8 cellular contexts compared by ENCODE assay signal in genomic region chr12:98352218-98352811, GRCh38.
DNase-seq lines count a peak whose midpoint lies in the region; ATAC-seq and TF ChIP-seq lines count a peak whose summit lies in the region.

No MANE protein-coding gene starts in this region.

- no peak overlapping the region for H2BK5ac ChIP-seq in mesenchymal stem cell (ENCODE audit: low read depth, low read length, poor library complexity, severe bottlenecking)

- H2BK12ac ChIP-seq in mesenchymal stem cell (ENCODE audit: low read length in 2 of 2), result no peak overlapping the region

- peak in 1 of 2 experiments; percentile 68; a peak in 2 of 4 replicates for TF ChIP-seq EP300 in SK-N-SH (IDR thresholded peaks at IDR 0.05; ENCODE audit: borderline replicate concordance in 1 of 2, low read depth in 1 of 2, low read length in 1 of 2)

- peak; percentile 58 for ATAC-seq in GM18517 (IDR thresholded peaks at IDR 0.05; ENCODE audit: unreplicated experiment)
- peak; percentile 51 for ATAC-seq in HG02759 (IDR thresholded peaks at IDR 0.05; ENCODE audit: unreplicated experiment)
- ATAC-seq in mucosa of descending colon, result no peak

- no peak overlapping the region for H2AK5ac ChIP-seq in mesenchymal stem cell (ENCODE audit: low read length, severe bottlenecking)

- no peaks in the 10 kb centered on the region for H3K36me3 ChIP-seq in SK-N-SH (replicated peaks in 1 of 2; ENCODE audit: control insufficient read depth in 1 of 2, insufficient read depth in 2 of 2, low read length in 1 of 2)
- H3K36me3 ChIP-seq in mesenchymal stem cell (ENCODE audit: control insufficient read depth in 1 of 2, insufficient read depth in 2 of 2, low read depth in 1 of 2, low read length in 2 of 2), result no peaks in the 10 kb centered on the region
- H3K36me3 ChIP-seq in mucosa of descending colon (ENCODE audit: low read depth), result no peaks in the 10 kb centered on the region
- H3K36me3 ChIP-seq in CD8-positive, alpha-beta memory T cell (ENCODE audit: insufficient read depth, low read length), result no peaks in the 10 kb centered on the region

- POLR2A ChIA-PET in SK-N-SH (lab: Yijun Ruan, JAX), result no interaction called here
- POLR2A ChIA-PET in CD8-positive, alpha-beta memory T cell (lab: Charles Lee), result no interaction called here

- H2AFZ ChIP-seq in SK-N-SH (ENCODE audit: low read depth) (peak overlapping the region; percentile 45), mesenchymal stem cell (ENCODE audit: low read depth, low read length) (no peak overlapping the region)

- no peak overlapping the region for H3K23ac ChIP-seq in mesenchymal stem cell (ENCODE audit: low read length in 2 of 2)

- no peak for TF ChIP-seq RAD21 in SK-N-SH (IDR thresholded peaks at IDR 0.05; ENCODE audit: low read length)

- CTCF ChIA-PET in SK-N-SH (lab: Yijun Ruan, JAX), result interaction anchor here (1.2 kb wide), 1 partner anchor 45 kb away, joined by 3 read pairs; no protein-coding TSS in a partner anchor
- CTCF ChIA-PET in CD8-positive, alpha-beta memory T cell (lab: Charles Lee), result no interaction called here

- no peaks in the 10 kb centered on the region for H3K27me3 ChIP-seq in SK-N-SH (ENCODE audit: insufficient read depth)
- peaks cover 0 to 2% of the 10 kb centered on the region in 2 experiments for H3K27me3 ChIP-seq in mesenchymal stem cell (ENCODE audit: control insufficient read depth in 1 of 2, insufficient read depth in 1 of 2, low read length in 2 of 2)
- H3K27me3 ChIP-seq in CD8-positive, alpha-beta memory T cell (ENCODE audit: insufficient read depth, low read length, poor library complexity, severe bottlenecking), result no peaks in the 10 kb centered on the region

- no peak overlapping the region for H3K27ac Mint-ChIP-seq in CD8-positive, alpha-beta memory T cell

- H3F3A ChIP-seq in SK-N-SH (replicated peaks; ENCODE audit: insufficient read depth), result peaks cover 19% of the 10 kb centered on the region

- intact Hi-C loops in mucosa of descending colon (cut with DNase I, micrococcal nuclease), result no loop called here

- H3K4ac ChIP-seq in mesenchymal stem cell (ENCODE audit: low read depth in 1 of 2, low read length in 2 of 2), result no peak overlapping the region

- no peak overlapping the region for H4K91ac ChIP-seq in mesenchymal stem cell (ENCODE audit: low read length)

- no peaks in the 10 kb centered on the region for H3K36me3 Mint-ChIP-seq in CD8-positive, alpha-beta memory T cell

- no peaks in the 10 kb centered on the region for H3K9me2 ChIP-seq in SK-N-SH

- H3K27me3 Mint-ChIP-seq in CD8-positive, alpha-beta memory T cell, result peaks cover 2 to 17% of the 10 kb centered on the region in 2 donors

- H3K4me3 Mint-ChIP-seq in CD8-positive, alpha-beta memory T cell, result no peak overlapping the region

- no peak overlapping the region for H2BK120ac ChIP-seq in mesenchymal stem cell (ENCODE audit: low read depth, low read length)

- no peak overlapping the region for H3K18ac ChIP-seq in mesenchymal stem cell (ENCODE audit: low read depth in 1 of 2, low read length in 2 of 2)

- H4K8ac ChIP-seq in mesenchymal stem cell (ENCODE audit: low read length), result no peak overlapping the region

- no peak overlapping the region; the same call in 1 of the 2 replicates for H3K9ac ChIP-seq in SK-N-SH
- no peak overlapping the region for H3K9ac ChIP-seq in mesenchymal stem cell (ENCODE audit: low read length)

- TF ChIP-seq CTCF in SK-N-SH (IDR thresholded peaks at IDR 0.05), result no peak
- no peak for TF ChIP-seq CTCF in mucosa of descending colon (IDR thresholded peaks at IDR 0.05)

- no peaks in the 10 kb centered on the region for H3K79me1 ChIP-seq in mesenchymal stem cell (replicated peaks; ENCODE audit: low read length, poor library complexity, severe bottlenecking)

- H2BK15ac ChIP-seq in mesenchymal stem cell (ENCODE audit: low read depth, poor library complexity, severe bottlenecking), result no peak overlapping the region

- WGBS in SK-N-SH (ENCODE audit: low lambda C conversion rate), result 33% methylated on average over 4 of the region's 4 CpGs
- WGBS in mesenchymal stem cell, result 29% methylated on average over 4 of the region's 4 CpGs

- H3K9me3 ChIP-seq in SK-N-SH (no peaks in the 10 kb centered on the region), mesenchymal stem cell (ENCODE audit: control insufficient read depth, low read length) (no peaks in the 10 kb centered on the region), mucosa of descending colon (no peaks in the 10 kb centered on the region)
- H3K9me3 ChIP-seq in CD8-positive, alpha-beta memory T cell (ENCODE audit: low read length), result no peaks in the 10 kb centered on the region

- H3K27ac ChIP-seq in SK-N-SH (ENCODE audit: low read depth in 2 of 2, low read length in 1 of 2), result peak overlapping the region in 1 of 2 experiments; percentile 76; a peak in 2 of 4 replicates
- H3K27ac ChIP-seq in mesenchymal stem cell (ENCODE audit: low read length, poor library complexity, severe bottlenecking), result peak overlapping the region; percentile 77
- no peak overlapping the region for H3K27ac ChIP-seq in CD8-positive, alpha-beta memory T cell (ENCODE audit: low read depth, low read length)

- H3K14ac ChIP-seq in mesenchymal stem cell (ENCODE audit: low read length in 2 of 2), result no peak overlapping the region

- no peak for DNase-seq in SK-N-SH
- DNase-seq in mesenchymal stem cell, result peak; percentile 94
- DNase-seq in mucosa of descending colon, result no peak
- DNase-seq in CD8-positive, alpha-beta memory T cell, result no peak
- no peak for DNase-seq in inferior parietal cortex (ENCODE audit: extremely low spot score)
- no peak for DNase-seq in NCI-H2107 treated with DMSO at 0.1 percent for 48 hours (lab: John Stamatoyannopoulos, UW; ENCODE audit: unreplicated experiment)

- H3K4me3 ChIP-seq in SK-N-SH (ENCODE audit: low read depth in 2 of 2, low read length in 1 of 2) (peak overlapping the region in 1 of 2 experiments; percentile 12; a peak in 1 of 4 replicates), mesenchymal stem cell (ENCODE audit: insufficient read depth in 1 of 2, low read depth in 1 of 2, low read length in 2 of 2) (no peak overlapping the region), mucosa of descending colon (no peak overlapping the region)
- no peak overlapping the region for H3K4me3 ChIP-seq in CD8-positive, alpha-beta memory T cell (ENCODE audit: low read length)

- H3K4me1 Mint-ChIP-seq in CD8-positive, alpha-beta memory T cell, result peaks cover 0 to 15% (median 11%) of the 10 kb centered on the region in 3 donors

- no peaks in the 10 kb centered on the region for H4K20me1 ChIP-seq in SK-N-SH (ENCODE audit: insufficient read depth)

- H3K4me1 ChIP-seq in SK-N-SH (ENCODE audit: control insufficient read depth in 1 of 2, insufficient read depth in 2 of 2, low read depth in 1 of 2, low read length in 1 of 2) (peaks cover 0 to 5% of the 10 kb centered on the region in 2 experiments; a peak in 1 of 4 replicates), mesenchymal stem cell (ENCODE audit: control insufficient read depth, insufficient read depth, low read depth, low read length) (peaks cover 3% of the 10 kb centered on the region), mucosa of descending colon (ENCODE audit: low read depth) (no peaks in the 10 kb centered on the region)
- no peaks in the 10 kb centered on the region for H3K4me1 ChIP-seq in CD8-positive, alpha-beta memory T cell (ENCODE audit: insufficient read depth, low read length)

- H3K4me2 ChIP-seq in SK-N-SH, result peak overlapping the region; percentile 61
- no peak overlapping the region for H3K4me2 ChIP-seq in mesenchymal stem cell (ENCODE audit: low read length, poor library complexity, severe bottlenecking)

- no peaks in the 10 kb centered on the region for H3K9me3 Mint-ChIP-seq in CD8-positive, alpha-beta memory T cell

- H3K79me2 ChIP-seq in SK-N-SH (ENCODE audit: insufficient read depth), result no peaks in the 10 kb centered on the region

TF ChIP-seq in SK-N-SH, 30 proteins besides CTCF, POLR2A, EP300 and RAD21 (continues in another document):
- TF ChIP-seq FOSL2 (IDR thresholded peaks at IDR 0.05; ENCODE audit: borderline replicate concordance, low read depth) (peak; percentile 94), GATA2 (CRISPR knock-in tag; IDR thresholded peaks at IDR 0.05) (no peak), PBX3 (IDR thresholded peaks at IDR 0.05) (peak; percentile 56), FOXM1 (IDR thresholded peaks at IDR 0.05; ENCODE audit: low read depth) (0 out of 2 replicates have a peak, but pooled peaks have one; percentile 9), RFX5 (IDR thresholded peaks at IDR 0.05; ENCODE audit: low read length) (no peak), TCF12 (IDR thresholded peaks at IDR 0.05) (peak; percentile 69; the same call in 1 of the 2 replicates), MEF2A (IDR thresholded peaks at IDR 0.05; ENCODE audit: borderline replicate concordance, low read depth) (0 out of 2 replicates have a peak, but pooled peaks have one; percentile 7)
- TF ChIP-seq, protein P1, sequence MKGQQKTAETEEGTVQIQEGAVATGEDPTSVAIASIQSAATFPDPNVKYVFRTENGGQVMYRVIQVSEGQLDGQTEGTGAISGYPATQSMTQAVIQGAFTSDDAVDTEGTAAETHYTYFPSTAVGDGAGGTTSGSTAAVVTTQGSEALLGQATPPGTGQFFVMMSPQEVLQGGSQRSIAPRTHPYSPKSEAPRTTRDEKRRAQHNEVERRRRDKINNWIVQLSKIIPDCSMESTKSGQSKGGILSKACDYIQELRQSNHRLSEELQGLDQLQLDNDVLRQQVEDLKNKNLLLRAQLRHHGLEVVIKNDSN (IDR thresholded peaks at IDR 0.05; ENCODE audit: borderline replicate concordance, low read depth), result peak; percentile 15; the same call in 1 of the 2 replicates
